ENCODE assay signal across 3 cellular contexts in the genomic region with DNA sequence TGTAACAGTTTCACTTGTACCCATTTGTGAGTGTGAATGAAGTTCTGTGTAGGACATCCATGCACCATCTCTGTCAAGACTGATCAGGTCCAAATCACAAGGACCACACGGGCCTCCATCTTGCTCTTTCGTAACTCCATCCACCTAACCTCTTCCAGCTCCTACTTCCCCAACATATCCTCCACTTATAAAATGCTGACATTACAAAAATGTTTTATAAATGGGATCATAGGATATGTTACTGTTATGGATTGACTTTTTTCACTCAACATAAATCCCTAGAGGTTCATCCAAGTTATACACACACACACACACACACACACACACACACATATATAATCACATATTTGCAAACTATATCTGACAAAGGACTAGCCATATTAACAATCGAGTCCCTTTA.
A peak's percentile ranks its signal among the peaks of the same experiment; 100 is the strongest.
TF ChIP-seq lines count a peak whose summit lies in the region.

No MANE protein-coding gene starts in this region.

TF ChIP-seq in A549, 52 proteins besides CTCF, POLR2A, EP300 and RAD21:
- TF ChIP-seq ZFP36 (IDR thresholded peaks at IDR 0.05; ENCODE audit: borderline replicate concordance, partially characterized antibody): no peak
- peak; percentile 90 for TF ChIP-seq MAFK (IDR thresholded peaks at IDR 0.05; ENCODE audit: partially characterized antibody)

TF ChIP-seq in IMR-90, 13 proteins besides CTCF, POLR2A, EP300 and RAD21:
- peak; percentile 94 for TF ChIP-seq MAFK (IDR thresholded peaks at IDR 0.05; ENCODE audit: low read depth, low read length)
- no peak for TF ChIP-seq BHLHE40 (IDR thresholded peaks at IDR 0.05; ENCODE audit: low read depth, low read length)

TF ChIP-seq in H1, 55 proteins besides CTCF, POLR2A, EP300 and RAD21:
- TF ChIP-seq EZH2 (IDR thresholded peaks at IDR 0.05; ENCODE audit: low read depth, low read length, severe bottlenecking) (no peak), MAFK (IDR thresholded peaks at IDR 0.05; ENCODE audit: low read depth, low read length) (peak; percentile 55; the same call in 1 of the 2 replicates)
